Comparison of ENCODE assay signal across 9 cellular contexts in the genomic region with DNA sequence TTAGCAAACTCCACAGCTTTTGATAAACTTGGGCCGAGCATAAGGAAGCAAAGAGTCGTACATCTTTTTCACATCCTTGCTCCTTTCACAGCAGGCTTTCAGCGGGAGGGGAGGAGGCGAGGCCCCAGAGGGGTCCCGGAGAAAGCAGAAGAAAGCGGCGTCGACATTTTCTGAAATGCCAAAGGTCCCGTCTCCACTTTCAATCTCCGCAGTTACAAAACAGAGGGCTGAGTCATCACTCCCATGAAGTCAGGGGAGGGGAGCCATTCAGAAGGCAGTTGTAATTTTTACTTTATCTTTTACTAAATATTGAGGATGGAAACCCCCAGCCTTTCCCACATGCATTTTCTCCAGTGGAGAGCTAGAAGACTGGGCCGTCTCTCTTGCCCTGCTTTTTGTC.
DNase-seq lines count a peak whose midpoint lies in the region; ATAC-seq and TF ChIP-seq lines count a peak whose summit lies in the region.
"Had no signal": no experiment of that assay in that cellular context is flagged by ENCODE, and none has a peak within 500 bp of the region (broad histone marks: within the 10 kb centered on the region; RNA-seq: fewer than 3 reads in every experiment).

No MANE protein-coding gene starts in this region.

- H3K4me2 ChIP-seq in fibroblast of lung (ENCODE audit: extremely low read depth, insufficient read depth, low read length) = peak overlapping the region; percentile 83

- H3K4me3 Mint-ChIP-seq in stimulated activated naive CD8-positive, alpha-beta T cell treated with anti-CD3 and anti-CD28 coated beads, Interleukin-15, Interleukin-2, amounts not matched to agents 100 ng/mL and 50 ng/mL, for 24 hours = no peak overlapping the region
- H3K4me3 Mint-ChIP-seq in neural crest cell = peak overlapping the region; percentile 56

- H2AFZ ChIP-seq in fibroblast of lung (ENCODE audit: low read length) = peak overlapping the region; percentile 56

- no peak for DNase-seq in stimulated activated naive CD8-positive, alpha-beta T cell treated with anti-CD3 and anti-CD28 coated beads, Interleukin-15, Interleukin-2, amounts not matched to agents 100 U/mL and 50 U/mL, for 24 hours
- DNase-seq in fibroblast of lung (ENCODE audit: low read depth in 2 of 2) (peak; percentile 76 to 84), neural crest cell (ENCODE audit: low read depth, low spot score) (peak; percentile 30), GOT3 (lab: John Stamatoyannopoulos, UW) (no peak), NCI-H2196 (lab: John Stamatoyannopoulos, UW; ENCODE audit: unreplicated experiment) (no peak), NCI-H1436 (lab: John Stamatoyannopoulos, UW) (no peak)
- DNase-seq in activated CD4-positive, alpha-beta T cell treated with anti-CD3 and anti-CD28 coated beads, Interleukin-2, amount 50 U/mL, for 48 hours = no peak
- DNase-seq: BE2C had no signal

- H3K27me3 Mint-ChIP-seq in stimulated activated naive CD8-positive, alpha-beta T cell treated with anti-CD3 and anti-CD28 coated beads, Interleukin-15, Interleukin-2, amounts not matched to agents 100 ng/mL and 50 ng/mL, for 24 hours = no peaks in the 10 kb centered on the region
- no peaks in the 10 kb centered on the region for H3K27me3 Mint-ChIP-seq in neural crest cell (ENCODE audit: low read depth)

- no peaks in the 10 kb centered on the region for H3K27me3 ChIP-seq in fibroblast of lung (ENCODE audit: control insufficient read depth, insufficient read depth, low read length)
- H3K27me3 ChIP-seq: BE2C had no signal

- H3K27ac ChIP-seq in fibroblast of lung (ENCODE audit: insufficient read depth, low read length) = peak overlapping the region; percentile 73

- no peak for ATAC-seq in stimulated activated naive CD8-positive, alpha-beta T cell treated with anti-CD3 and anti-CD28 coated beads, Interleukin-15, Interleukin-2, amounts not matched to agents 100 U/mL and 50 U/mL, for 24 hours

- H3K4me1 Mint-ChIP-seq in stimulated activated naive CD8-positive, alpha-beta T cell treated with anti-CD3 and anti-CD28 coated beads, Interleukin-15, Interleukin-2, amounts not matched to agents 100 ng/mL and 50 ng/mL, for 24 hours (ENCODE audit: low read depth) = peaks cover 4% of the 10 kb centered on the region
- peaks cover 28% of the 10 kb centered on the region for H3K4me1 Mint-ChIP-seq in neural crest cell

- H3K9me3 Mint-ChIP-seq in stimulated activated naive CD8-positive, alpha-beta T cell treated with anti-CD3 and anti-CD28 coated beads, Interleukin-15, Interleukin-2, amounts not matched to agents 100 ng/mL and 50 ng/mL, for 24 hours = peaks cover 18% of the 10 kb centered on the region
- peaks cover 12% of the 10 kb centered on the region for H3K9me3 Mint-ChIP-seq in neural crest cell

- TF ChIP-seq CTCF in fibroblast of lung (conservative IDR thresholded peaks at IDR 0.05 in 1 of 2, IDR thresholded peaks at IDR 0.05 in 1 of 2; ENCODE audit: low read depth in 1 of 2, low read length in 2 of 2) (no peak), neural crest cell (conservative IDR thresholded peaks at IDR 0.05) (no peak)

- no peak overlapping the region for H3K9ac ChIP-seq in fibroblast of lung (ENCODE audit: insufficient read depth, low read length)

- H4K20me1 ChIP-seq in fibroblast of lung (ENCODE audit: control insufficient read depth, extremely low read depth, insufficient read depth, low read length) = no peaks in the 10 kb centered on the region

- peak overlapping the region in 2 of 4 experiments; percentile 0 to 24 for H3K4me3 ChIP-seq in fibroblast of lung (replicated peaks in 1 of 4; ENCODE audit: control extremely low read depth in 1 of 4, insufficient read depth in 1 of 4, low read depth in 3 of 4, low read length in 4 of 4)

- H3K36me3 ChIP-seq in fibroblast of lung (ENCODE audit: control insufficient read depth, insufficient read depth, low read length) = no peaks in the 10 kb centered on the region
- H3K36me3 ChIP-seq: BE2C had no signal

- no peaks in the 10 kb centered on the region for H3K36me3 Mint-ChIP-seq in stimulated activated naive CD8-positive, alpha-beta T cell treated with anti-CD3 and anti-CD28 coated beads, Interleukin-15, Interleukin-2, amounts not matched to agents 100 ng/mL and 50 ng/mL, for 24 hours (ENCODE audit: low read depth)
- H3K36me3 Mint-ChIP-seq in neural crest cell (ENCODE audit: low read depth) = peaks cover 26% of the 10 kb centered on the region

- H3K9me3 ChIP-seq in fibroblast of lung (ENCODE audit: control insufficient read depth, insufficient read depth, low read depth, low read length) = no peaks in the 10 kb centered on the region
- H3K9me3 ChIP-seq: BE2C had no signal

- H3K4me1 ChIP-seq in fibroblast of lung (ENCODE audit: control insufficient read depth, extremely low read depth, insufficient read depth, low read length) = peaks cover 7% of the 10 kb centered on the region
- H3K4me1 ChIP-seq: BE2C had no signal

- no peaks in the 10 kb centered on the region for H3K79me2 ChIP-seq in fibroblast of lung (ENCODE audit: control insufficient read depth, insufficient read depth, low read length)

- H3K27ac Mint-ChIP-seq in stimulated activated naive CD8-positive, alpha-beta T cell treated with anti-CD3 and anti-CD28 coated beads, Interleukin-15, Interleukin-2, amounts not matched to agents 100 ng/mL and 50 ng/mL, for 24 hours = peak overlapping the region; percentile 45
- H3K27ac Mint-ChIP-seq in neural crest cell (ENCODE audit: unreplicated experiment) = peak overlapping the region; percentile 96

Comparison
In these comparisons a context has a peak if more than half of its experiments do, and no peak if none do; other contexts are left out.
1. DNase-seq: peak in fibroblast of lung (2 of 2) and neural crest cell (single experiment); none in stimulated activated naive CD8-positive, alpha-beta T cell treated with anti-CD3 and anti-CD28 coated beads, Interleukin-15, Interleukin-2, amounts not matched to agents 100 U/mL and 50 U/mL, for 24 hours (single experiment), GOT3 (single experiment), activated CD4-positive, alpha-beta T cell treated with anti-CD3 and anti-CD28 coated beads, Interleukin-2, amount 50 U/mL, for 48 hours (0 of 2), NCI-H2196 (single experiment) and NCI-H1436 (single experiment).